In the genomic region with DNA sequence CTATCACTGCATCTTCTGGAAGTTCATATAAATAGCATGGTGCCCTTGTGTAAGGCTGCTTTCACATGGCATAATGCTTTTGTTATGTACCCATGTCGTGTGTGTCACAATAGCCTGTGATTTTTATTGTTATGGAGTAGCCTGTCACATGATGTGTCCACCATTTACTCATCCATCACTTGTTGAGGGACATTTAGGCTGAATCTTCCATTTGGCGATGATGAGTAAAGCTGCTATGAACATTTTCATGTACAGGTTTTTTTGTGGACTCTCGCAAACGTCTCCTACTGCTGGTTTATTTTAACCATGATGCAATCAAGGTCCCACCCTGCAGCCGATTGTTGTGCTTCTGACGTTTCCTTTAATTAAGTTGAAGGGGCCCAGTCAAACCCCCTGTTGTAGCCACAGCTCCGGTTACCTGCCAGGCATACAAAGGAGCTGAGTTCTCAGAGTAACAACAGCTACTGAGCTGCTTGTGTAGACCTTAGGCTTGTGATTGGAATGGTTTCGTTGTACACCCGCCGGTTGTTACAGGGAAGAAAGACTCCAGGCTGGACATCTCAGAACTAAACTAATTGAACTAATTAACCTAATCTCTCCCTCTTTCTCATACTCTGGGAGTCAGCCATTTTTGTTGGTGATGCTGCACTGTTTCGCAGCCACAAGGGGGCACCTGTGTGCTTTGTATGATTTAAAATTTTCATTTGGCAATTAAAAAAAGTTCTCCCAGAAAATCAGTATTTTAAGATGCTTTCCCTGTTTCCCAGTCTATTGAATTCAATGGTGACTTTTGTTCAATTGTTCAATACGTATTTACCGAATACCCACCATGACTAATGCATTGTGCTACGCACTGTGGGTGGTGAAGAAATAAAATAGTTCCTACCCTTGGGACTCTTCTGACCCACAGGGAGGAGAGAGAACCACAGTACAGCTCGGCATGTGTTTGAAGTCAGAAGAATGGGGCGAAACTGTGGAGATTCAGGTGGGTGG, we compare ENCODE assay signal across 8 cellular contexts.
A peak's percentile ranks its signal among the peaks of the same experiment; 100 is the strongest.
DNase-seq lines count a peak whose midpoint lies in the region; ATAC-seq, FAIRE-seq and TF ChIP-seq lines count a peak whose summit lies in the region.

No MANE protein-coding gene starts in this region.

- H3K36me3 ChIP-seq in K562 (ENCODE audit: control insufficient read depth, insufficient read depth, low read length) = no peaks in the 10 kb centered on the region

- H3K27ac ChIP-seq in K562 (ENCODE audit: extremely low read depth, low read depth, low read length) = no peak overlapping the region

- peak; percentile 75 to 96 (median 83) for TF ChIP-seq CTCF in K562 (IDR thresholded peaks at IDR 0.05 in 2 of 3, conservative IDR thresholded peaks at IDR 0.05 in 1 of 3; ENCODE audit: insufficient read depth in 2 of 3, low read depth in 1 of 3, low read length in 3 of 3)

- no peak overlapping the region for H3K4me2 ChIP-seq in K562 (ENCODE audit: insufficient read depth, low read length)

- H3K79me2 ChIP-seq in K562 (ENCODE audit: control insufficient read depth, insufficient read depth, low read length) = no peaks in the 10 kb centered on the region

- DNase-seq in DMS114 treated with DMSO at 0.1 percent for 48 hours (lab: John Stamatoyannopoulos, UW; ENCODE audit: unreplicated experiment) (peak; percentile 57), K562 (ENCODE audit: extremely low read depth in 1 of 4, low spot score in 3 of 4) (peak; percentile 55 to 61 (median 56)), iPS-NIHi11 (ENCODE audit: low spot score) (peak; percentile 62)
- peak; percentile 50 for DNase-seq in stimulated activated CD4-positive, alpha-beta T cell treated with anti-CD3 and anti-CD28 coated beads, Interleukin-15, amount 100 ng/mL, for 24 hours

- TF ChIP-seq POLR2A in K562 (conservative IDR thresholded peaks at IDR 0.05) = no peak

- H3K9ac ChIP-seq in K562 (ENCODE audit: insufficient read depth in 1 of 2, low read depth in 2 of 2, low read length in 2 of 2) = no peak overlapping the region

- CTCF ChIA-PET in K562 (lab: Yijun Ruan, JAX; ENCODE audit: low intra/inter-chr PET ratio) = interaction anchor here (0.6 to 1.5 kb wide), 3 partner anchors 270 to 735 kb away, joined by 3 to 32 read pairs (median 8); no protein-coding TSS in a partner anchor

- H4K20me1 ChIP-seq in K562 (replicated peaks; ENCODE audit: control insufficient read depth, insufficient read depth, low read length) = no peaks in the 10 kb centered on the region

- FAIRE-seq in K562 (lab: Jason Lieb, UNC) = peak; percentile 82

- POLR2A ChIA-PET in K562 (lab: Yijun Ruan, JAX) = interaction anchor here (0.6 kb wide), 1 partner anchor 96 kb away, joined by 3 read pairs; no protein-coding TSS in a partner anchor

- peak overlapping the region; percentile 40; the same call in 1 of the 2 replicates for H2AFZ ChIP-seq in K562 (ENCODE audit: low read depth, low read length)

- H3K4me3 ChIP-seq in K562 = no peak overlapping the region

- intact Hi-C loops in K562 (cut with micrococcal nuclease) = loop anchor here (1.0 to 5.0 kb wide), 3 partner anchors 285 to 731 kb away; no protein-coding TSS in a partner anchor

- peaks cover 13 to 23% of the 10 kb centered on the region in 2 experiments for H3K27me3 ChIP-seq in K562 (ENCODE audit: control insufficient read depth in 2 of 2, insufficient read depth in 2 of 2, low read length in 2 of 2)

- WGBS in K562 (ENCODE audit: insufficient coverage, low coverage, missing lambda C conversion rate) = 8% methylated on average over 16 of the region's 16 CpGs

- no peak for TF ChIP-seq EP300 in Ishikawa (IDR thresholded peaks at IDR 0.05; ENCODE audit: borderline replicate concordance)
- TF ChIP-seq EP300 in K562 (IDR thresholded peaks at IDR 0.05; ENCODE audit: low read length) = no peak

- no TSS peak for BruUV-seq in K562 (replicated peaks; lab: Mats Ljungman, UMichigan)

- peaks cover 0 to 4% of the 10 kb centered on the region in 2 experiments; a peak in 2 of 5 replicates for H3K4me1 ChIP-seq in K562 (replicated peaks in 1 of 2; ENCODE audit: control insufficient read depth in 2 of 2, insufficient read depth in 2 of 2, low read length in 2 of 2)

- peak; percentile 81 for ATAC-seq in SK-N-SH treated with all-trans-retinoic acid at 6 μM for 48 hours
- ATAC-seq in K562 = peak; percentile 73; the same call in 2 of the 3 replicates
- no peak for ATAC-seq in HG03520 (IDR thresholded peaks at IDR 0.05; ENCODE audit: unreplicated experiment)
- ATAC-seq in HG02973 (IDR thresholded peaks at IDR 0.05; ENCODE audit: unreplicated experiment) = no peak

- in situ Hi-C loops in K562 (cut with MboI) = no loop called here

- TF ChIP-seq RAD21 in Ishikawa (IDR thresholded peaks at IDR 0.05; ENCODE audit: low read depth) (peak; percentile 90), K562 (CRISPR knock-in tag; conservative IDR thresholded peaks at IDR 0.05 in 1 of 2, IDR thresholded peaks at IDR 0.05 in 1 of 2) (peak; percentile 91 to 92)

- no peaks in the 10 kb centered on the region for H3K9me1 ChIP-seq in K562 (ENCODE audit: control insufficient read depth, insufficient read depth, low read length)

- no peaks in the 10 kb centered on the region for H3K9me3 ChIP-seq in K562 (replicated peaks; ENCODE audit: control insufficient read depth, insufficient read depth, low read depth, low read length)

TF ChIP-seq in Ishikawa, 13 proteins besides CTCF, POLR2A, EP300 and RAD21:
- no peak for TF ChIP-seq NFIC (IDR thresholded peaks at IDR 0.05)
- peak; percentile 87 for TF ChIP-seq YY1 (IDR thresholded peaks at IDR 0.05; ENCODE audit: low read depth)
- TF ChIP-seq TEAD4 (IDR thresholded peaks at IDR 0.05) = no peak

TF ChIP-seq in SK-N-SH treated with all-trans-retinoic acid at 6 μM for 48 hours, 23 proteins besides CTCF, POLR2A, EP300 and RAD21:
- no peak for TF ChIP-seq ISL1 (CRISPR knock-in tag; IDR thresholded peaks at IDR 0.05)
- no peak for TF ChIP-seq ZFP30 (CRISPR knock-in tag; IDR thresholded peaks at IDR 0.05)
- TF ChIP-seq ZFP3 (CRISPR knock-in tag; IDR thresholded peaks at IDR 0.05) = no peak

TF ChIP-seq in K562, 482 proteins besides CTCF, POLR2A, EP300 and RAD21:
- TF ChIP-seq ZNF584 (CRISPR knock-in tag; IDR thresholded peaks at IDR 0.05; ENCODE audit: low read depth) = no peak
- TF ChIP-seq KDM5B (IDR thresholded peaks at IDR 0.05; ENCODE audit: insufficient replicate concordance, low read depth, low read length) = no peak
- TF ChIP-seq MCM2 (IDR thresholded peaks at IDR 0.05; ENCODE audit: low read depth) = no peak
- peak; percentile 40; the same call in 1 of the 2 replicates for TF ChIP-seq STAG1 (CRISPR knock-in tag; IDR thresholded peaks at IDR 0.05; ENCODE audit: borderline replicate concordance)
- TF ChIP-seq SMC3 (conservative IDR thresholded peaks at IDR 0.05; ENCODE audit: insufficient read depth, low read depth, low read length) = peak; percentile 91
- TF ChIP-seq, protein P1, sequence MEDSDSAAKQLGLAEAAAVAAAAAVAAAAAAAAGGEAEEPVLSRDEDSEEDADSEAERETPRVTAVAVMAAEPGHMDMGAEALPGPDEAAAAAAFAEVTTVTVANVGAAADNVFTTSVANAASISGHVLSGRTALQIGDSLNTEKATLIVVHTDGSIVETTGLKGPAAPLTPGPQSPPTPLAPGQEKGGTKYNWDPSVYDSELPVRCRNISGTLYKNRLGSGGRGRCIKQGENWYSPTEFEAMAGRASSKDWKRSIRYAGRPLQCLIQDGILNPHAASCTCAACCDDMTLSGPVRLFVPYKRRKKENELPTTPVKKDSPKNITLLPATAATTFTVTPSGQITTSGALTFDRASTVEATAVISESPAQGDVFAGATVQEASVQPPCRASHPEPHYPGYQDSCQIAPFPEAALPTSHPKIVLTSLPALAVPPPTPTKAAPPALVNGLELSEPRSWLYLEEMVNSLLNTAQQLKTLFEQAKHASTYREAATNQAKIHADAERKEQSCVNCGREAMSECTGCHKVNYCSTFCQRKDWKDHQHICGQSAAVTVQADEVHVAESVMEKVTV (CRISPR knock-in tag; IDR thresholded peaks at IDR 0.05) = peak; percentile 77
- TF ChIP-seq CREM (IDR thresholded peaks at IDR 0.05; ENCODE audit: low read depth) = peak; percentile 40; the same call in 1 of the 2 replicates
- TF ChIP-seq, protein P2, sequence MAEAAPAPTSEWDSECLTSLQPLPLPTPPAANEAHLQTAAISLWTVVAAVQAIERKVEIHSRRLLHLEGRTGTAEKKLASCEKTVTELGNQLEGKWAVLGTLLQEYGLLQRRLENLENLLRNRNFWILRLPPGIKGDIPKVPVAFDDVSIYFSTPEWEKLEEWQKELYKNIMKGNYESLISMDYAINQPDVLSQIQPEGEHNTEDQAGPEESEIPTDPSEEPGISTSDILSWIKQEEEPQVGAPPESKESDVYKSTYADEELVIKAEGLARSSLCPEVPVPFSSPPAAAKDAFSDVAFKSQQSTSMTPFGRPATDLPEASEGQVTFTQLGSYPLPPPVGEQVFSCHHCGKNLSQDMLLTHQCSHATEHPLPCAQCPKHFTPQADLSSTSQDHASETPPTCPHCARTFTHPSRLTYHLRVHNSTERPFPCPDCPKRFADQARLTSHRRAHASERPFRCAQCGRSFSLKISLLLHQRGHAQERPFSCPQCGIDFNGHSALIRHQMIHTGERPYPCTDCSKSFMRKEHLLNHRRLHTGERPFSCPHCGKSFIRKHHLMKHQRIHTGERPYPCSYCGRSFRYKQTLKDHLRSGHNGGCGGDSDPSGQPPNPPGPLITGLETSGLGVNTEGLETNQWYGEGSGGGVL (CRISPR knock-in tag; IDR thresholded peaks at IDR 0.05) = no peak
- no peak for TF ChIP-seq ZBED1 (IDR thresholded peaks at IDR 0.05)
- no peak for TF ChIP-seq RBM25 (IDR thresholded peaks at IDR 0.05; ENCODE audit: low read depth, low read length, severe bottlenecking)
- TF ChIP-seq NFE2 (IDR thresholded peaks at IDR 0.05; ENCODE audit: low read depth) = no peak
- TF ChIP-seq SRSF3 (IDR thresholded peaks at IDR 0.05; ENCODE audit: insufficient read depth, low read length) = no peak
- TF ChIP-seq ARID2 (IDR thresholded peaks at IDR 0.05) = 0 out of 2 replicates have a peak, but pooled peaks have one; percentile 46
- TF ChIP-seq PHF21A (IDR thresholded peaks at IDR 0.05; ENCODE audit: borderline replicate concordance, low read depth) = no peak
- TF ChIP-seq FUS (optimal IDR thresholded peaks at IDR 0.05; ENCODE audit: low read depth, low read length) = no peak
- TF ChIP-seq YY1 (IDR thresholded peaks at IDR 0.05; ENCODE audit: borderline replicate concordance in 1 of 3, control insufficient read depth in 1 of 3, extremely low read depth in 1 of 3, insufficient read depth in 3 of 3, insufficient read length in 1 of 3, insufficient replicate concordance in 2 of 3, low read depth in 1 of 3, low read length in 2 of 3) = peak; percentile 38 to 92 (median 74)
TF ChIP-seq in K562: peak in this region for 6.

Comparison
In these comparisons a context has a peak if more than half of its experiments do, and no peak if none do; other contexts are left out.
1. ATAC-seq: peak in SK-N-SH treated with all-trans-retinoic acid at 6 μM for 48 hours (single experiment) and K562 (single experiment); none in HG03520 (single experiment) and HG02973 (single experiment).
2. Peak in every context shown above with its lines, with median percentiles within 50 percentile points of each other: DNase-seq.